Comparison of ENCODE assay signal across 25 cellular contexts in genomic region chr1:22404486-22404885, GRCh38.
"Had no signal": no experiment of that assay in that cellular context is flagged by ENCODE, and none has a peak within 500 bp of the region (broad histone marks: within the 10 kb centered on the region; RNA-seq: fewer than 3 reads in every experiment).

No MANE protein-coding gene starts in this region.

- ATAC-seq: stimulated activated effector memory CD8-positive, alpha-beta T cell treated with anti-CD3 and anti-CD28 coated beads, Interleukin-12 subunit alpha, Interleukin-12 subunit beta, amount 100 ng/mL, for 72 hours; stimulated activated memory B cell treated with anti-CD40 and anti-IgM and Interleukin-4, amounts not matched to agents 10 μg/mL and 1 μg/mL and 100 μg/mL, for 72 hours; stimulated activated naive B cell treated with anti-CD40 and anti-IgM and Interleukin-4, amounts not matched to agents 10 μg/mL and 1 μg/mL and 100 μg/mL, for 72 hours; stimulated activated naive CD8-positive, alpha-beta T cell treated with anti-CD3 and anti-CD28 coated beads, Interleukin-15, amount 100 ng/mL, for 72 hours; stimulated activated naive CD8-positive, alpha-beta T cell treated with anti-CD3 and anti-CD28 coated beads, Interleukin-15, Interleukin-2, amounts not matched to agents 100 U/mL and 50 U/mL, for 24 hours; upper lobe of right lung had no signal

- H3K4me1 ChIP-seq: stomach, suprapubic skin, testis, thyroid gland, tibial artery, tibial nerve, transverse colon, upper lobe of right lung, uterus, vagina had no signal

- H3K4me3 ChIP-seq: stomach, suprapubic skin, testis, thoracic aorta, thyroid gland, tibial artery, tibial nerve, transverse colon, upper lobe of right lung, uterus, vagina had no signal

- H3K27me3 ChIP-seq: testis, thyroid gland, uterus, vagina had no signal

- H3K27ac ChIP-seq: stomach, suprapubic skin, testis, thoracic aorta, thyroid gland, tibial artery, tibial nerve, transverse colon, upper lobe of right lung, uterus, vagina had no signal

- H3K36me3 ChIP-seq: stomach, suprapubic skin, thoracic aorta, thyroid gland, tibial artery, tibial nerve, transverse colon, upper lobe of right lung, uterus, vagina had no signal

- H3K9me3 ChIP-seq: stomach, suprapubic skin, testis, thoracic aorta, thyroid gland, tibial artery, tibial nerve, transverse colon, upper lobe of right lung, uterus, vagina had no signal

- DNase-seq: stimulated activated CD4-positive, alpha-beta T cell treated with anti-CD3 and anti-CD28 coated beads, Interleukin-2, amount 100 ng/mL, for 48 hours; stimulated activated CD4-positive, alpha-beta T cell treated with anti-CD3 and anti-CD28 coated beads, Interleukin-4, amount 100 ng/mL, for 1 hour; stimulated activated CD4-positive, alpha-beta T cell treated with anti-CD3 and anti-CD28 coated beads, Interleukin-4, amount 100 ng/mL, for 24 hours; stimulated activated CD4-positive, alpha-beta T cell treated with anti-CD3 and anti-CD28 coated beads, Interleukin-4, amount 100 ng/mL, for 4 hours; stimulated activated CD8-positive, alpha-beta memory T cell treated with anti-CD3 and anti-CD28 coated beads, Interleukin-4, amount 100 ng/mL, for 48 hours; stimulated activated naive B cell treated with anti-CD40 and anti-IgM and Interleukin-4, amounts not matched to agents 10 μg/mL and 1 μg/mL and 100 μg/mL, for 72 hours; stimulated activated naive CD4-positive, alpha-beta T cell; stimulated activated naive CD4-positive, alpha-beta T cell treated with Interleukin-2 at 50 U/mL for 16 hours; stimulated activated naive CD8-positive, alpha-beta T cell treated with anti-CD3 and anti-CD28 coated beads, Interleukin-15, amount 100 ng/mL, for 72 hours; stimulated activated naive CD8-positive, alpha-beta T cell treated with anti-CD3 and anti-CD28 coated beads, Interleukin-15, Interleukin-2, amounts not matched to agents 100 U/mL and 50 U/mL, for 24 hours; stomach; substantia nigra; testis; thyroid gland; tibial artery; transverse colon; trophoblast cell; upper lobe of right lung; uterus had no signal
